In the genomic region with DNA sequence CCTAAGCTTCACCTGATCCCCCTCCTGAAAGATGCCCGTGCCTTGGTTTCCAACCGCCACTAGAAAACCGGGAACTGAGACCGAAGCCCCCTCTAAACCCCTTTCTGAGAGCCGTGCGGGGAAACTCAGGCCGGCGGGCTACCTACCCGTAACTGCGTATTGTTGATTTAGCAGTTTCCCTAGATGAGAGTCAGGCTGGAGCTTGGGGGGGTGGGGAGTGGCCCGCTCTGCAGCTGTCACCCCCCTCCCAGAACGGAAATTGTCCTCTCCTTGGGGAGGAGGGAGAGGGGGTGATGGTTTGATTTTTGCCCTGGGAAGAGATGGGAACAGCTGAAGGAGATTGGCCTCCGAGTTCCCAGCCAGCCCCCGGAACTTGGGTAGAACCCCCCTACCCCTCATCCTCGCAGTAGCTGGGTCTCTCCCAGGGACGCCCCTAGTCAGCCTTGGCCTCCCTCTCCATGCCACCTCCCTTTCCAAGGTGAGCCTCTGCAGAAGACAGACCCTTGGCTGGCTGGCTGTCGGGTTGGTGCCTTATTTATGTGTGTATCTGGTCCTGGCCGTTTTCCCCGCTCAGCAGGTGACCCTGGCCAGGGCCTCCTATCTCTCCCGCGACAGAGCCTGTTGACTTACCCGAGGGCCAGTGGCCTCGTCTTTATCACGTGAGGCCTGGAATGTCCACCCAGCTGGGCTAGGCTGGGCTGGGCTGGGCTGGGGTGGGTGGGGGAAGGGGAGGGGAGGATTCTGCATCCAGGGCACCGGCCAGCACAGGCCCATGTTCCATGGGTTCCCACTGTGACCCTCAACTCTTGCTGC, we compare ENCODE assay signal across 9 cellular contexts. TPM values are rescaled to one million over a fixed set of nuclear protein-coding genes. Genes with fewer than 3 reads are reported as not detected.
DNase-seq lines count a peak whose midpoint lies in the region; ATAC-seq, FAIRE-seq and TF ChIP-seq lines count a peak whose summit lies in the region.
"Had no signal": no experiment of that assay in that cellular context is flagged by ENCODE, and none has a peak within 500 bp of the region (broad histone marks: within the 10 kb centered on the region; RNA-seq: fewer than 3 reads in every experiment).

No MANE protein-coding gene starts in this region.

- H3K9ac ChIP-seq in HepG2 (ENCODE audit: insufficient read depth, low read depth, low read length), result peak overlapping the region; percentile 79

- TF ChIP-seq EP300 in HepG2 (IDR thresholded peaks at IDR 0.05; ENCODE audit: low read depth in 2 of 2, low read length in 2 of 2) (peak; percentile 50 to 59; a peak in 3 of 4 replicates), HepG2 (CRISPR knock-in tag; IDR thresholded peaks at IDR 0.05; ENCODE audit: borderline replicate concordance) (no peak)

- DNase-seq in BE2C (peak; percentile 52), LHCN-M2 (ENCODE audit: low read depth) (peak; percentile 92), cerebellar cortex (ENCODE audit: low spot score) (peak; percentile 91), HepG2 (ENCODE audit: low spot score) (peak; percentile 87), superior temporal gyrus (ENCODE audit: extremely low spot score) (peak; percentile 83), foreskin melanocyte (no peak)

- H3K4me3 ChIP-seq in BE2C (ENCODE audit: low read depth, low read length) (peak overlapping the region; percentile 96), HepG2 (replicated peaks in 1 of 3; ENCODE audit: insufficient read depth in 1 of 3, low read depth in 2 of 3, low read length in 3 of 3) (peak overlapping the region; percentile 74 to 95 (median 91))

- BruUV-seq in HepG2 (replicated peaks; lab: Mats Ljungman, UMichigan), result TSS peak; percentile 66

- H3K36me3 ChIP-seq in BE2C (0 out of 2 replicates have a peak, but pooled peaks cover 4% of the 10 kb centered on the region), HepG2 (replicated peaks in 1 of 2; ENCODE audit: control insufficient read depth in 1 of 2, insufficient read depth in 2 of 2, low read length in 2 of 2) (peaks cover 0 to 1% of the 10 kb centered on the region in 2 experiments; a peak in 2 of 5 replicates)

- TF ChIP-seq RAD21 in HepG2 (CRISPR knock-in tag; IDR thresholded peaks at IDR 0.05), result no peak; the same call in 1 of the 2 replicates

- CTCF ChIA-PET in HepG2 (lab: Yijun Ruan, JAX; ENCODE audit: low intra/inter-chr PET ratio, low total read pairs), result interaction anchor here (1.0 to 2.6 kb wide), 2 partner anchors 15 to 114 kb away, joined by 4 to 10 read pairs; no protein-coding TSS in a partner anchor

- 0% methylated on average over 14 of the region's 25 CpGs for WGBS in HepG2 (ENCODE audit: low lambda C conversion rate)

- H3K4me1 ChIP-seq in BE2C, result peaks cover 47% of the 10 kb centered on the region
- peaks cover 67% of the 10 kb centered on the region for H3K4me1 ChIP-seq in HepG2 (ENCODE audit: insufficient read depth, low read length)

- TF ChIP-seq CTCF in BE2C (IDR thresholded peaks at IDR 0.05; ENCODE audit: low read depth, low read length) (no peak), HepG2 (CRISPR knock-in tag; IDR thresholded peaks at IDR 0.05) (no peak; the same call in 1 of the 2 replicates)

- ATAC-seq in HepG2 (peak; percentile 41), GM18502 (IDR thresholded peaks at IDR 0.05; ENCODE audit: poor library complexity, unreplicated experiment) (no peak), HG02571 (IDR thresholded peaks at IDR 0.05; ENCODE audit: unreplicated experiment) (no peak)

- peak overlapping the region; percentile 76 for H3K27ac ChIP-seq in HepG2 (ENCODE audit: extremely low read length, insufficient read depth, low read length)

- POLR2A ChIA-PET in HepG2 (lab: Yijun Ruan, JAX), result interaction anchor here (0.8 to 4.1 kb wide), 9 partner anchors 8 to 83 kb away, joined by 3 to 34 read pairs (median 7); no protein-coding TSS in a partner anchor

- peaks cover 45% of the 10 kb centered on the region for H4K20me1 ChIP-seq in HepG2 (ENCODE audit: insufficient read depth, low read length)

- in situ Hi-C loops in HepG2 (cut with HindIII; ENCODE audit: extremely low pct_ligation_motif_present, low pct_unique_long_range_greater_than_20kb), result no loop called here

- H3K79me2 ChIP-seq in HepG2 (ENCODE audit: insufficient read depth, low read length), result peaks cover 69% of the 10 kb centered on the region

- intact Hi-C loops in HepG2 (cut with micrococcal nuclease; ENCODE audit: unreplicated experiment), result loop anchor here (1.0 to 5.0 kb wide), 2 partner anchors 14 to 96 kb away; no protein-coding TSS in a partner anchor

- no peaks in the 10 kb centered on the region for H3K27me3 ChIP-seq in BE2C
- no peaks in the 10 kb centered on the region; a peak in 1 of 5 replicates for H3K27me3 ChIP-seq in HepG2 (ENCODE audit: control insufficient read depth in 1 of 2, insufficient read depth in 2 of 2, low read length in 2 of 2)

- no peak for TF ChIP-seq POLR2A in HepG2 (IDR thresholded peaks at IDR 0.05; ENCODE audit: insufficient read depth in 1 of 2, low read depth in 2 of 2, low read length in 2 of 2)

- FAIRE-seq in HepG2 (lab: Jason Lieb, UNC), result peak; percentile 56
- FAIRE-seq: keratinocyte had no signal

- no peak overlapping the region for H2AFZ ChIP-seq in HepG2 (ENCODE audit: low read length)

- no peaks in the 10 kb centered on the region for H3K9me3 ChIP-seq in BE2C
- no peaks in the 10 kb centered on the region for H3K9me3 ChIP-seq in HepG2 (ENCODE audit: low read length)

- peak overlapping the region; percentile 90 for H3K4me2 ChIP-seq in HepG2 (ENCODE audit: low read depth, low read length)

TF ChIP-seq in HepG2, 621 proteins besides CTCF, POLR2A, EP300 and RAD21 (continues in another document):
- TF ChIP-seq ZNF788 (CRISPR knock-in tag; IDR thresholded peaks at IDR 0.05; ENCODE audit: borderline replicate concordance) (peak; percentile 63; the same call in 1 of the 2 replicates), HOXA7 (CRISPR knock-in tag; IDR thresholded peaks at IDR 0.05) (no peak), MED8 (CRISPR knock-in tag; IDR thresholded peaks at IDR 0.05; ENCODE audit: insufficient replicate concordance) (no peak), ZNF333 (CRISPR knock-in tag; IDR thresholded peaks at IDR 0.05; ENCODE audit: borderline replicate concordance) (no peak), ZNF615 (CRISPR knock-in tag; IDR thresholded peaks at IDR 0.05; ENCODE audit: borderline replicate concordance) (no peak), MAFK (conservative IDR thresholded peaks at IDR 0.05 in 1 of 2, IDR thresholded peaks at IDR 0.05 in 1 of 2; ENCODE audit: low read length in 2 of 2) (no peak), TFE3 (CRISPR knock-in tag; IDR thresholded peaks at IDR 0.05) (peak; percentile 96), ZNF75D (CRISPR knock-in tag; IDR thresholded peaks at IDR 0.05; ENCODE audit: borderline replicate concordance) (no peak)
- TF ChIP-seq, protein P1, sequence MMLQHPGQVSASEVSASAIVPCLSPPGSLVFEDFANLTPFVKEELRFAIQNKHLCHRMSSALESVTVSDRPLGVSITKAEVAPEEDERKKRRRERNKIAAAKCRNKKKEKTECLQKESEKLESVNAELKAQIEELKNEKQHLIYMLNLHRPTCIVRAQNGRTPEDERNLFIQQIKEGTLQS (CRISPR knock-in tag; IDR thresholded peaks at IDR 0.05), result no peak

RNA-seq across cellular contexts. Expression of gene CXXC5, which starts 2.7 kb away (rescaled TPM):
- 263 TPM for polyA plus RNA-seq in BE2C (2012; ENCODE audit: insufficient read depth, insufficient read length, low read depth)
- total RNA-seq in LHCN-M2 (2014; rRNA removed) (240 and 264 TPM in 2 replicates), HepG2 (2016; rRNA removed; fragmentation: Illumina TruSeq; extraction: Trizol) (30.7 and 33.0 TPM in 2 replicates)
- 111 TPM for polyA plus RNA-seq in LHCN-M2 (2012)
- total RNA-seq in HepG2 (2016; cell fraction: cytosol; rRNA removed; fragmentation: Illumina TruSeq; extraction: Trizol; ENCODE audit: low read depth), result 7.4 and 8.6 TPM in 2 replicates
- total RNA-seq in HepG2 (2016; cell fraction: insoluble cytoplasmic fraction; rRNA removed; fragmentation: Illumina TruSeq; extraction: Trizol), result 30.5 and 33.5 TPM in 2 replicates
- 32.7 and 37.9 TPM in 2 replicates for total RNA-seq in HepG2 (2016; cell fraction: membrane; rRNA removed; fragmentation: Illumina TruSeq; extraction: Trizol)
- total RNA-seq in HepG2 (2016; cell fraction: nucleus; rRNA removed; fragmentation: Illumina TruSeq; extraction: Trizol), result 17.6 and 21.1 TPM in 2 replicates
- 27.9 and 32.3 TPM in 2 replicates for polyA plus RNA-seq in HepG2 (2011; rRNA removed)
- polyA plus RNA-seq in HepG2 (2011; cell fraction: cytosol; rRNA removed), result 20.7 and 35.7 TPM in 2 replicates
- polyA plus RNA-seq in HepG2 (2011; cell fraction: nucleus; rRNA removed), result 20.0 and 30.1 TPM in 2 replicates
- polyA plus RNA-seq in HepG2 (2012), result 21.9 and 26.2 TPM in 2 replicates
- 7.7 and 8.6 TPM in 2 replicates for polyA plus RNA-seq in HepG2 (2016; cell fraction: cytosol; fragmentation: Illumina TruSeq; extraction: Trizol; ENCODE audit: low read depth)
- polyA plus RNA-seq in HepG2 (2016; cell fraction: insoluble cytoplasmic fraction; fragmentation: Illumina TruSeq; extraction: Trizol; ENCODE audit: low read depth), result 46.9 and 51.9 TPM in 2 replicates
- 30.1 and 31.3 TPM in 2 replicates for polyA plus RNA-seq in HepG2 (2016; cell fraction: membrane; fragmentation: Illumina TruSeq; extraction: Trizol; ENCODE audit: low read depth)
- polyA plus RNA-seq in HepG2 (2016; cell fraction: nucleus; fragmentation: Illumina TruSeq; extraction: Trizol; ENCODE audit: insufficient read depth, low read depth), result 39.0 and 44.0 TPM in 2 replicates
- polyA minus RNA-seq in HepG2 (2011; rRNA and poly(A)+ RNA removed; ENCODE audit: low replicate concordance), result 13.2 and 63.5 TPM in 2 replicates
- polyA minus RNA-seq in HepG2 (2011; cell fraction: cytosol; rRNA and poly(A)+ RNA removed), result 26.9 and 37.6 TPM in 2 replicates
- 18.7 and 20.6 TPM in 2 replicates for polyA minus RNA-seq in HepG2 (2011; cell fraction: nucleus; rRNA and poly(A)+ RNA removed)
